Comparison of ENCODE assay signal across 8 cellular contexts in genomic region chr10:75233444-75234016, GRCh38. TPM values are rescaled to one million over a fixed set of nuclear protein-coding genes. Genes with fewer than 3 reads are reported as not detected.
A peak's percentile ranks its signal among the peaks of the same experiment; 100 is the strongest.
DNase-seq lines count a peak whose midpoint lies in the region; ATAC-seq and TF ChIP-seq lines count a peak whose summit lies in the region.

No MANE protein-coding gene starts in this region.

- H3K36me3 ChIP-seq in RWPE2 (ENCODE audit: low read depth) = peaks cover 51% of the 10 kb centered on the region
- peaks cover 38% of the 10 kb centered on the region for H3K36me3 ChIP-seq in skeletal muscle satellite cell (ENCODE audit: insufficient read depth, low read length)

- H3K27me3 Mint-ChIP-seq in H9 (ENCODE audit: low read depth) = no peaks in the 10 kb centered on the region

- H2BK120ac ChIP-seq in H9 (ENCODE audit: low read depth, low read length, poor library complexity, severe bottlenecking) = no peak overlapping the region

- peak overlapping the region; percentile 87; the same call in 1 of the 2 replicates for H3K14ac ChIP-seq in H9 (ENCODE audit: insufficient read depth, low read length)

- H3K4me3 ChIP-seq in RWPE2 (ENCODE audit: severe bottlenecking) (peak overlapping the region; percentile 40), epithelial cell of esophagus (ENCODE audit: low read length) (peak overlapping the region; percentile 35), skeletal muscle satellite cell (ENCODE audit: low read length) (no peak overlapping the region)

- ATAC-seq in RWPE2 (ENCODE audit: low read depth) (no peak), HG03159 (IDR thresholded peaks at IDR 0.05; ENCODE audit: unreplicated experiment) (no peak), HG02885 (IDR thresholded peaks at IDR 0.05; ENCODE audit: poor library complexity, unreplicated experiment) (no peak), GM18867 (IDR thresholded peaks at IDR 0.05; ENCODE audit: unreplicated experiment) (no peak)

- peaks cover 23 to 24% of the 10 kb centered on the region in 2 experiments for H3K4me1 Mint-ChIP-seq in H9

- no peak overlapping the region for H2BK12ac ChIP-seq in H9 (ENCODE audit: insufficient read length, low read depth, low read length)

- no peaks in the 10 kb centered on the region for H3K79me1 ChIP-seq in H9 (ENCODE audit: insufficient read depth, low read depth, low read length, poor library complexity, severe bottlenecking)

- H2AFZ ChIP-seq in H9 (ENCODE audit: low read length) = no peak overlapping the region

- H3T11ph ChIP-seq in H9 (ENCODE audit: low read length) = no peak overlapping the region

- no peak overlapping the region for H4K8ac ChIP-seq in H9 (replicated peaks; ENCODE audit: insufficient read length, low read depth, low read length)

- H3K27me3 ChIP-seq in H9 (ENCODE audit: insufficient read depth, low read length) = no peaks in the 10 kb centered on the region
- no peaks in the 10 kb centered on the region for H3K27me3 ChIP-seq in RWPE2 (ENCODE audit: insufficient read depth, poor library complexity, severe bottlenecking)
- no peaks in the 10 kb centered on the region for H3K27me3 ChIP-seq in skeletal muscle satellite cell (ENCODE audit: control insufficient read depth, insufficient read depth, low read length)

- H4K91ac ChIP-seq in H9 (ENCODE audit: insufficient read length, low read depth, low read length) = no peak overlapping the region

- H3K56ac ChIP-seq in H9 (ENCODE audit: insufficient read length, low read depth, low read length) = no peak overlapping the region

- no peak overlapping the region for H3K23ac ChIP-seq in H9 (ENCODE audit: insufficient read length, low read depth, low read length)

- no peaks in the 10 kb centered on the region for H3K9me3 Mint-ChIP-seq in H9

- H3K27ac ChIP-seq in H9 (ENCODE audit: insufficient read length, low read depth, low read length) (no peak overlapping the region), RWPE2 (ENCODE audit: poor library complexity, severe bottlenecking) (peak overlapping the region; percentile 90)

- no peak for DNase-seq in H9
- DNase-seq in RWPE2 (ENCODE audit: low spot score) = no peak
- DNase-seq in epithelial cell of esophagus (ENCODE audit: low read depth) = no peak
- DNase-seq in putamen (ENCODE audit: low spot score) = no peak

- H3K23me2 ChIP-seq in H9 (ENCODE audit: insufficient read length, low read depth, low read length, poor library complexity, severe bottlenecking) = peaks cover 17% of the 10 kb centered on the region

- no peaks in the 10 kb centered on the region for H4K20me1 ChIP-seq in H9 (ENCODE audit: control insufficient read depth, insufficient read depth, insufficient read length)

- peak overlapping the region; percentile 82 to 95 (median 89); a peak in 5 of 7 replicates for H3K27ac Mint-ChIP-seq in H9

- H3K4me3 Mint-ChIP-seq in H9 = peak overlapping the region; percentile 70 to 78

- no peak overlapping the region for H2BK15ac ChIP-seq in H9 (ENCODE audit: low read depth, low read length)

- peaks cover 29 to 45% (median 44%) of the 10 kb centered on the region in 3 experiments for H3K36me3 Mint-ChIP-seq in H9 (ENCODE audit: insufficient read depth in 1 of 3, low read depth in 3 of 3)

- H4K5ac ChIP-seq in H9 (ENCODE audit: insufficient read length, low read depth, low read length) = no peak overlapping the region

- WGBS in H9 (ENCODE audit: extremely low coverage, insufficient read length, low lambda C conversion rate) = no CpG with 5 or more reads among the region's 14 CpGs

- H2BK5ac ChIP-seq in H9 (ENCODE audit: insufficient read length, low read length) = no peak overlapping the region

- TF ChIP-seq CTCF in H9 (conservative IDR thresholded peaks at IDR 0.05) (no peak), RWPE2 (IDR thresholded peaks at IDR 0.05; ENCODE audit: poor library complexity, severe bottlenecking) (no peak), epithelial cell of esophagus (IDR thresholded peaks at IDR 0.05; ENCODE audit: insufficient read depth, low read depth, low read length, missing control alignments) (no peak)

- H3K18ac ChIP-seq in H9 (ENCODE audit: insufficient read length, low read depth, low read length) = peak overlapping the region; percentile 81

- H3K4me2 ChIP-seq in H9 (ENCODE audit: insufficient read depth, insufficient read length, low read length) (peak overlapping the region; percentile 58), skeletal muscle satellite cell (ENCODE audit: low read length) (peak overlapping the region; percentile 16)

- no peaks in the 10 kb centered on the region for H3K9me3 ChIP-seq in H9 (ENCODE audit: control insufficient read depth, low read depth, low read length)
- H3K9me3 ChIP-seq in RWPE2 (ENCODE audit: severe bottlenecking) = no peaks in the 10 kb centered on the region
- no peaks in the 10 kb centered on the region for H3K9me3 ChIP-seq in skeletal muscle satellite cell (replicated peaks; ENCODE audit: low read length)

- no peak overlapping the region for H2AK5ac ChIP-seq in H9 (ENCODE audit: insufficient read length, low read length)

- peak overlapping the region; percentile 66 for H3K9ac ChIP-seq in H9 (ENCODE audit: extremely low read depth, insufficient read length, low read length)
- no peak overlapping the region for H3K9ac ChIP-seq in skeletal muscle satellite cell (ENCODE audit: low read depth, low read length)

- H2BK20ac ChIP-seq in H9 (ENCODE audit: low read depth, low read length, poor library complexity, severe bottlenecking) = no peak overlapping the region

- H3K4me1 ChIP-seq in H9 (ENCODE audit: insufficient read depth, low read length) = no peaks in the 10 kb centered on the region; the same call in 1 of the 2 replicates
- H3K4me1 ChIP-seq in RWPE2 (ENCODE audit: insufficient read depth, poor library complexity, severe bottlenecking) = peaks cover 19% of the 10 kb centered on the region
- peaks cover 31% of the 10 kb centered on the region for H3K4me1 ChIP-seq in skeletal muscle satellite cell (ENCODE audit: control insufficient read depth, insufficient read depth, low read length)

- H3K79me2 ChIP-seq in H9 (ENCODE audit: insufficient read depth, low read length) = no peaks in the 10 kb centered on the region; the same call in 1 of the 2 replicates

- no peak overlapping the region for H3K4ac ChIP-seq in H9 (ENCODE audit: low read depth, low read length)

RNA-seq across cellular contexts. Expression of gene COMTD1, which starts 2.2 kb away (rescaled TPM):
- total RNA-seq in H9 (2021) = 28.3 and 29.9 TPM in 2 replicates
- total RNA-seq in skeletal muscle satellite cell (2012; rRNA removed) = 9.6 and 11.6 TPM in 2 replicates

RNA-seq across cellular contexts. Expression of gene VDAC2, which starts 22.9 kb away (rescaled TPM):
- total RNA-seq in H9 (2021) = 264 and 271 TPM in 2 replicates
- total RNA-seq in skeletal muscle satellite cell (2012; rRNA removed) = 179 and 241 TPM in 2 replicates
